In the genomic region with DNA sequence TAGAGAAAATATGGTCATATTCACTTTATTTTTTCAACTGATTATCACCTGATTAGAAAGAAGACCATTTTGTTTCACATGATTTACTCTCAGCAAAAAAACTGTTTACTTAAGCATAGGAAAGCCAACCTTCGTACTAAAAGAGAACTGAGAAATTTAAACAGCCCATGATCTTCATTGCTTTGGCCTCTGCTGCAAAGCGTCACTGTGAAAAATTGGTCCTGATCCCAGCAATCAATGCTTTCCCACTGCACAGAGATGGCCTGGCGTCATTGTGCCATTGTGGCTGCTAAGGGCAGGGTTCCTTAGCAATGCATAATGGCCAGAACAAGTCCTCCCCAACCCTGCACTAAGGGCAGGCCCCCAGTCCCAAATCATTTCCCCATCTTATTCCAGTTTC, we compare ENCODE assay signal across 23 cellular contexts. TPM values are rescaled to one million over a fixed set of nuclear protein-coding genes. Genes with fewer than 3 reads are reported as not detected.
"Had no signal": no experiment of that assay in that cellular context is flagged by ENCODE, and none has a peak within 500 bp of the region (broad histone marks: within the 10 kb centered on the region; RNA-seq: fewer than 3 reads in every experiment).

No MANE protein-coding gene starts in this region.

- FAIRE-seq: keratinocyte, TTC549 had no signal

- H3K36me3 ChIP-seq: prostate gland, right atrium auricular region, suprapubic skin had no signal

- H3K4me1 ChIP-seq: body of pancreas, prostate gland, right atrium auricular region, suprapubic skin had no signal

- H3K4me3 Mint-ChIP-seq: activated CD4-positive, alpha-beta T cell treated with anti-CD3 and anti-CD28 coated beads, Interleukin-2, amount 10 ng/mL, durations not matched to agents 7 days and 5 days; activated CD8-positive, alpha-beta T cell treated with anti-CD3 and anti-CD28 coated beads, Interleukin-2, amount 10 ng/mL, durations not matched to agents 7 days and 5 days; neural crest cell; T-helper 2 cell treated with Interferon-gamma antibody and Interleukin-4, amounts not matched to agents 5 μg/mL and 100 μg/mL, for 36 hours had no signal

- H3K27me3 ChIP-seq: body of pancreas, right atrium auricular region, suprapubic skin had no signal

- H3K4me1 Mint-ChIP-seq: neural crest cell had no signal

- DNase-seq: activated CD4-positive, alpha-beta T cell treated with anti-CD3 and anti-CD28 coated beads, Interleukin-2, amount 10 ng/mL, durations not matched to agents 7 days and 5 days; activated CD4-positive, CD25-positive, alpha-beta regulatory T cell; activated CD8-positive, alpha-beta T cell treated with anti-CD3 and anti-CD28 coated beads, Interleukin-2, amount 10 ng/mL, durations not matched to agents 7 days and 5 days; activated gamma-delta T cell treated with Interleukin-2 at 50 U/mL for 16 hours; body of pancreas; foreskin melanocyte; glutamatergic neuron; midbrain; stimulated activated CD4-positive, alpha-beta T cell treated with anti-CD3 and anti-CD28 coated beads, Interleukin-2, amount 100 ng/mL, for 24 hours; stimulated activated naive CD4-positive, alpha-beta T cell treated with Interleukin-2 at 50 U/mL for 16 hours; trophoblast cell had no signal

- H3K27ac ChIP-seq: body of pancreas, epithelial cell of prostate, prostate gland, right atrium auricular region, suprapubic skin had no signal

- H3K27ac Mint-ChIP-seq: activated naive CD4-positive, alpha-beta T cell treated with anti-CD3 and anti-CD28 coated beads, Interleukin-2, amount 50 U/mL, for 72 hours; T-helper 2 cell treated with Interferon-gamma antibody and Interleukin-4, amounts not matched to agents 5 μg/mL and 100 μg/mL, for 36 hours had no signal

- H3K4me3 ChIP-seq: body of pancreas, prostate gland, right atrium auricular region, suprapubic skin had no signal

- ATAC-seq: activated CD8-positive, alpha-beta T cell treated with anti-CD3 and anti-CD28 coated beads, Interleukin-2, amount 10 ng/mL, durations not matched to agents 7 days and 5 days; activated naive CD4-positive, alpha-beta T cell treated with anti-CD3 and anti-CD28 coated beads, Interleukin-2, amount 50 U/mL, for 72 hours; body of pancreas had no signal

- H3K27me3 Mint-ChIP-seq: activated CD4-positive, alpha-beta T cell treated with anti-CD3 and anti-CD28 coated beads, Interleukin-2, amount 10 ng/mL, durations not matched to agents 7 days and 5 days had no signal

- H3K9me3 ChIP-seq: prostate gland, suprapubic skin had no signal

RNA-seq across cellular contexts. Expression of gene THEMIS, which starts 19.9 kb away (rescaled TPM):
- total RNA-seq: dermis microvascular lymphatic vessel endothelial cell, fibroblast of lung, lung microvascular endothelial cell, neural crest cell had no signal
- polyA plus RNA-seq: fibroblast of lung, keratinocyte had no signal
